20 cellular contexts compared by ENCODE assay signal in genomic region chr17:41581366-41582060, GRCh38. TPM values are rescaled to one million over a fixed set of nuclear protein-coding genes. Genes with fewer than 3 reads are reported as not detected.
DNase-seq lines count a peak whose midpoint lies in the region; ATAC-seq, FAIRE-seq and TF ChIP-seq lines count a peak whose summit lies in the region.
"Had no signal": no experiment of that assay in that cellular context is flagged by ENCODE, and none has a peak within 500 bp of the region (broad histone marks: within the 10 kb centered on the region; RNA-seq: fewer than 3 reads in every experiment).

No MANE protein-coding gene starts in this region.

- H3K27me3 Mint-ChIP-seq in type B pancreatic cell, result no peaks in the 10 kb centered on the region

- BruUV-seq in PC-3 (replicated peaks; lab: Mats Ljungman, UMichigan), result no TSS peak

- H3K27me3 ChIP-seq in PC-3 (ENCODE audit: low read length), result no peaks in the 10 kb centered on the region
- H3K27me3 ChIP-seq in breast epithelium, result no peaks in the 10 kb centered on the region
- no peaks in the 10 kb centered on the region for H3K27me3 ChIP-seq in foreskin keratinocyte
- H3K27me3 ChIP-seq: Peyer's patch had no signal

- CTCF ChIA-PET in PC-3 (lab: Charles Lee), result interaction anchor here (0.6 to 1.0 kb wide), 3 partner anchors 67 to 202 kb away, joined by 3 to 4 read pairs (median 4); no protein-coding TSS in a partner anchor

- TF ChIP-seq CTCF in PC-3 (conservative IDR thresholded peaks at IDR 0.05; ENCODE audit: low read depth, low read length), result no peak
- no peak for TF ChIP-seq CTCF in breast epithelium (IDR thresholded peaks at IDR 0.05)
- peak; percentile 23 for TF ChIP-seq CTCF in foreskin keratinocyte (conservative IDR thresholded peaks at IDR 0.05)
- TF ChIP-seq CTCF in type B pancreatic cell (conservative IDR thresholded peaks at IDR 0.05), result no peak

- H4K20me1 ChIP-seq in PC-3 (ENCODE audit: low read length), result no peaks in the 10 kb centered on the region

- intact Hi-C loops in PC-3 (cut with micrococcal nuclease) (no loop called here), breast epithelium (cut with DNase I; ENCODE audit: low total_unique reads) (no loop called here)

- FAIRE-seq in H54 (lab: Jason Lieb, UNC), result no peak
- FAIRE-seq: GM12892 had no signal

- no peak overlapping the region for H3K4me2 ChIP-seq in PC-3 (ENCODE audit: low read length)
- H3K4me2 ChIP-seq: SK-N-SH had no signal

- no peaks in the 10 kb centered on the region for H3K36me3 Mint-ChIP-seq in type B pancreatic cell

- TF ChIP-seq POLR2A in breast epithelium (IDR thresholded peaks at IDR 0.05), result no peak
- no peak for TF ChIP-seq POLR2A in H54 (IDR thresholded peaks at IDR 0.05; ENCODE audit: low read depth, low read length)

- no peak overlapping the region for H2AFZ ChIP-seq in PC-3 (ENCODE audit: low read length)

- H3K27ac Mint-ChIP-seq in type B pancreatic cell, result peak overlapping the region; percentile 94

- H3F3A ChIP-seq in PC-3 (ENCODE audit: low read length, unreplicated experiment), result no peaks in the 10 kb centered on the region

- DNase-seq in PC-3, result no peak
- no peak for DNase-seq in breast epithelium (ENCODE audit: low spot score in 2 of 2)
- DNase-seq in foreskin keratinocyte, result peak; percentile 95
- DNase-seq in type B pancreatic cell (ENCODE audit: extremely low spot score, unreplicated experiment), result no peak
- DNase-seq in H54 (ENCODE audit: insufficient read length, low spot score), result no peak
- DNase-seq in KG1 (lab: John Stamatoyannopoulos, UW), result no peak
- DNase-seq: DND-41, KBM-7, MM.1S, NCI-H2029, NCI-H446 treated with DMSO at 0.1 percent for 48 hours, NCI-H526, Peyer's patch, SK-N-SH had no signal

- H3K4me1 Mint-ChIP-seq in type B pancreatic cell (ENCODE audit: unreplicated experiment), result no peaks in the 10 kb centered on the region

- no peaks in the 10 kb centered on the region for H3K79me2 ChIP-seq in PC-3 (ENCODE audit: low read length)

- peaks cover 5% of the 10 kb centered on the region for H3K9me3 Mint-ChIP-seq in type B pancreatic cell

- H3K27ac ChIP-seq in PC-3 (ENCODE audit: low read length) (peak overlapping the region; percentile 3; the same call in 1 of the 2 replicates), breast epithelium (peak overlapping the region; percentile 86 to 90), foreskin keratinocyte (peak overlapping the region; percentile 90)

- H3K9me3 ChIP-seq in PC-3 (ENCODE audit: low read length) (no peaks in the 10 kb centered on the region), breast epithelium (no peaks in the 10 kb centered on the region)
- H3K9me3 ChIP-seq: Peyer's patch, SK-N-SH had no signal

- no peaks in the 10 kb centered on the region for H3K9me2 ChIP-seq in PC-3 (replicated peaks; ENCODE audit: low read length)
- H3K9me2 ChIP-seq: SK-N-SH had no signal

- POLR2A ChIA-PET in PC-3 (lab: Charles Lee; ENCODE audit: unreplicated experiment), result no interaction called here

- H3K4me3 Mint-ChIP-seq in type B pancreatic cell, result peak overlapping the region; percentile 44

- no peak for ATAC-seq in PC-3
- no peak for ATAC-seq in foreskin keratinocyte
- ATAC-seq in HG03354 (IDR thresholded peaks at IDR 0.05; ENCODE audit: poor library complexity, severe bottlenecking, unreplicated experiment), result no peak

- no peak overlapping the region for H3K9ac ChIP-seq in PC-3 (ENCODE audit: low read length)
- H3K9ac ChIP-seq: SK-N-SH had no signal

- H3K4me3 ChIP-seq in PC-3 (ENCODE audit: low read length) (no peak overlapping the region), breast epithelium (no peak overlapping the region)
- H3K4me3 ChIP-seq: Peyer's patch had no signal

- H3K36me3 ChIP-seq in PC-3 (ENCODE audit: low read depth, low read length) (no peaks in the 10 kb centered on the region), breast epithelium (no peaks in the 10 kb centered on the region)
- H3K36me3 ChIP-seq: Peyer's patch had no signal

- H3K4me1 ChIP-seq in PC-3 (ENCODE audit: insufficient read depth, low read length) (peaks cover 25% of the 10 kb centered on the region), breast epithelium (no peaks in the 10 kb centered on the region), foreskin keratinocyte (peaks cover 2% of the 10 kb centered on the region)

RNA-seq across cellular contexts. Expression of gene KRT14, which starts 5.2 kb away (rescaled TPM):
- total RNA-seq in PC-3 (2014; rRNA removed) (0.15 TPM in 1 of 2 replicates, not detected in the other), breast epithelium (100 to 1,000 TPM in 2 of 3 donors, under 1 TPM in 1; 0.80 to 692 (median 388) TPM), foreskin keratinocyte (12,113 and 14,268 TPM in 2 replicates), type B pancreatic cell (ENCODE audit: low replicate concordance) (0.19 and 0.64 TPM in 2 replicates)
- polyA plus RNA-seq in foreskin keratinocyte, result 17,138 and 18,688 TPM in 2 replicates
- total RNA-seq: A172, H4 had no signal
- polyA plus RNA-seq: SK-N-SH had no signal

RNA-seq across cellular contexts. Expression of gene KRT9, which starts 9.7 kb away (rescaled TPM):
- total RNA-seq in PC-3 (2014; rRNA removed) (1.0 TPM in 1 of 2 replicates, not detected in the other), breast epithelium (under 1 TPM in 1 of 3 donors, not detected in 2; 0.44 TPM), foreskin keratinocyte (1.0 and 1.3 TPM in 2 replicates), type B pancreatic cell (ENCODE audit: low replicate concordance) (0.85 and 7.4 TPM in 2 replicates)
- polyA plus RNA-seq in foreskin keratinocyte, result 1.4 and 1.7 TPM in 2 replicates
- total RNA-seq: A172, Calu3, H4, Peyer's patch had no signal
- polyA plus RNA-seq: BJ, SK-N-SH had no signal

RNA-seq across cellular contexts. Expression of gene KRT16, which starts 31.1 kb away (rescaled TPM):
- total RNA-seq in PC-3 (2014; rRNA removed) (42.6 and 53.1 TPM in 2 replicates), breast epithelium (100 to 1,000 TPM in 1 of 3 donors, 10 to 100 TPM in 1, 1 to 10 TPM in 1; 2.6 to 100 (median 51.8) TPM), foreskin keratinocyte (115 and 208 TPM in 2 replicates), type B pancreatic cell (ENCODE audit: low replicate concordance) (1.5 and 9.2 TPM in 2 replicates)
- polyA plus RNA-seq in foreskin keratinocyte, result 132 and 240 TPM in 2 replicates
- total RNA-seq: Peyer's patch had no signal
- polyA plus RNA-seq: SK-N-SH had no signal

RNA-seq across cellular contexts. Expression of gene KRT17, which starts 42.9 kb away (rescaled TPM):
- total RNA-seq in PC-3 (2014; rRNA removed) (92.1 and 115 TPM in 2 replicates), breast epithelium (1,000 to 10,000 TPM in 2 of 3 donors, 1 to 10 TPM in 1; 1.9 to 1,676 (median 1,373) TPM), foreskin keratinocyte (3,495 and 3,975 TPM in 2 replicates), type B pancreatic cell (ENCODE audit: low replicate concordance) (512 and 3,327 TPM in 2 replicates)
- 3,974 and 4,528 TPM in 2 replicates for polyA plus RNA-seq in foreskin keratinocyte
- total RNA-seq: A172 had no signal

RNA-seq across cellular contexts. Expression of gene KRT19, which starts 53.4 kb away (rescaled TPM):
- total RNA-seq in PC-3 (2014; rRNA removed), result 2,299 and 2,451 TPM in 2 replicates
- total RNA-seq in breast epithelium, result 1,000 to 10,000 TPM in 1 of 3 donors, 100 to 1,000 TPM in 1, 1 to 10 TPM in 1; 6.7 to 1,011 (median 375) TPM
- total RNA-seq in foreskin keratinocyte, result 225 and 517 TPM in 2 replicates
- polyA plus RNA-seq in foreskin keratinocyte, result 311 and 641 TPM in 2 replicates
- 750 and 2,036 TPM in 2 replicates for total RNA-seq in type B pancreatic cell (ENCODE audit: low replicate concordance)

Comparison
In these comparisons a context has a peak if more than half of its experiments do, and no peak if none do; other contexts are left out.
1. DNase-seq: peak in foreskin keratinocyte (2 of 2); none in PC-3 (single experiment), breast epithelium (0 of 2), type B pancreatic cell (single experiment), H54 (single experiment) and KG1 (single experiment).
2. H3K27ac ChIP-seq: peak in every context shown above with its lines; median percentile 90 in foreskin keratinocyte; 88 in breast epithelium; 3 in PC-3.
3. RNA of gene KRT14, which starts 5.2 kb away (total RNA-seq): 12,113 to 14,268 TPM in foreskin keratinocyte; 0.80 to 692 TPM in breast epithelium, 0.19 to 0.64 TPM in type B pancreatic cell and 0.15 TPM in PC-3; every median in the first group is over 10 times any median in the second.